In genomic region chr11:841981-842369, GRCh38 we compare ENCODE assay signal across 1 cellular context.
TF ChIP-seq lines count a peak whose summit lies in the region.

No MANE protein-coding gene starts in this region.

TF ChIP-seq in GM23338, 12 proteins besides CTCF, POLR2A, EP300 and RAD21:
- no peak for TF ChIP-seq CREB1 (CRISPR knock-in tag; IDR thresholded peaks at IDR 0.05; ENCODE audit: low read depth)
